ENCODE assay signal across 23 cellular contexts in the genomic region with DNA sequence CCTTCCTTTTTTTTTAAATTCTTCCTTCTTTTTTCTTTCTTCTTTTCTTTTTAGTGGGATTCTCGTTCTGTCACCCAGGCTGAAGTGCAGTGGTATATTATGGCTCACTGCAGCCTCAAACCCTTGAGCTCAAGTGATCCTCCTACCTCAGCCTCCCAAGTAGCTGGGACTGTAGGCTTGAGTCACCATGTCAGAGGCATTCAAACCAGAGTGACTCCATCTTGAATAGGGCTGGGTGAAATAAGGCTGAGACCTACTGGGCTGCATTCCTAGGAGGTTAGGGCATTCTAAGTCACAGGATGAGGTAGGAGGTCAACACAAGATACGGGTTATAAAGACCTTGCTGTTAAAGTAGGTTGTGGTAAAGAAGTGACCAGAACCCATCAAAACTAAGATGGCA.
DNase-seq lines count a peak whose midpoint lies in the region; ATAC-seq, FAIRE-seq and TF ChIP-seq lines count a peak whose summit lies in the region.
"Had no signal": no experiment of that assay in that cellular context is flagged by ENCODE, and none has a peak within 500 bp of the region (broad histone marks: within the 10 kb centered on the region; RNA-seq: fewer than 3 reads in every experiment).

No MANE protein-coding gene starts in this region.

- H3K4me3 ChIP-seq in CD4-positive, alpha-beta memory T cell (ENCODE audit: low read length in 2 of 2) = no peak overlapping the region
- no peak overlapping the region for H3K4me3 ChIP-seq in esophagus muscularis mucosa
- H3K4me3 ChIP-seq: BLaER1, HAP-1 had no signal

- peaks cover 4 to 7% of the 10 kb centered on the region in 2 donors for H3K36me3 Mint-ChIP-seq in CD4-positive, alpha-beta memory T cell

- H3K4me1 Mint-ChIP-seq in CD4-positive, alpha-beta memory T cell = peaks cover 19 to 61% (median 38%) of the 10 kb centered on the region in 4 donors
- H3K4me1 Mint-ChIP-seq: B cell had no signal

- H3K27ac ChIP-seq in CD4-positive, alpha-beta memory T cell (ENCODE audit: low read depth, low read length) = no peak overlapping the region
- H3K27ac ChIP-seq in esophagus muscularis mucosa (replicated peaks in 1 of 4) = no peak overlapping the region
- H3K27ac ChIP-seq: 22Rv1, BLaER1, C4-2B had no signal

- no peaks in the 10 kb centered on the region for H3K9me3 ChIP-seq in CD4-positive, alpha-beta memory T cell (ENCODE audit: control insufficient read depth in 1 of 2, low read length in 2 of 2)
- no peaks in the 10 kb centered on the region for H3K9me3 ChIP-seq in esophagus muscularis mucosa
- H3K9me3 ChIP-seq: BLaER1, HAP-1 had no signal

- no peak overlapping the region for H3K4me3 Mint-ChIP-seq in CD4-positive, alpha-beta memory T cell
- H3K4me3 Mint-ChIP-seq: B cell; CD8-positive, alpha-beta memory T cell; HFFc6 had no signal

- POLR2A ChIA-PET in CD4-positive, alpha-beta memory T cell (lab: Charles Lee; ENCODE audit: partially characterized antibody) = interaction anchor here (1.4 to 2.5 kb wide), 2 partner anchors 53 to 59 kb away, joined by 4 to 9 read pairs; no protein-coding TSS in a partner anchor

- CTCF ChIA-PET in CD4-positive, alpha-beta memory T cell (lab: Charles Lee; ENCODE audit: partially characterized antibody) = no interaction called here

- H3K36me3 ChIP-seq in CD4-positive, alpha-beta memory T cell (ENCODE audit: insufficient read depth, low read length) = no peaks in the 10 kb centered on the region
- H3K36me3 ChIP-seq in esophagus muscularis mucosa = no peaks in the 10 kb centered on the region
- H3K36me3 ChIP-seq: BLaER1, HAP-1 had no signal

- 85% methylated on average over 2 of the region's 2 CpGs for WGBS in esophagus muscularis mucosa

- FAIRE-seq in HTR-8/SVneo (lab: Jason Lieb, UNC) = peak; percentile 36
- FAIRE-seq: A204.1, D721Med, G401.6, GM12892, GM19239, H54 had no signal

- TF ChIP-seq EP300 in esophagus muscularis mucosa (IDR thresholded peaks at IDR 0.05) = no peak

- no peak for ATAC-seq in HG03025 (IDR thresholded peaks at IDR 0.05; ENCODE audit: low FRiP score, unreplicated experiment)

- peaks cover 7% of the 10 kb centered on the region for H3K4me1 ChIP-seq in CD4-positive, alpha-beta memory T cell (ENCODE audit: insufficient read depth, low read length)
- H3K4me1 ChIP-seq in esophagus muscularis mucosa = peaks cover 0 to 6% (median 0%) of the 10 kb centered on the region in 4 donors
- H3K4me1 ChIP-seq: BLaER1, HAP-1 had no signal

- intact Hi-C loops in CD4-positive, alpha-beta memory T cell (cut with micrococcal nuclease) = no loop called here
- intact Hi-C loops in esophagus muscularis mucosa (cut with DNase I) = no loop called here

- H3K27ac Mint-ChIP-seq in CD4-positive, alpha-beta memory T cell = peak overlapping the region in 4 of 7 donors; percentile 7 to 74 (median 72)
- H3K27ac Mint-ChIP-seq: B cell, HFFc6 had no signal

- no peak for TF ChIP-seq CTCF in esophagus muscularis mucosa (IDR thresholded peaks at IDR 0.05)

- no peaks in the 10 kb centered on the region for H3K27me3 ChIP-seq in CD4-positive, alpha-beta memory T cell (ENCODE audit: insufficient read depth, low read length)
- H3K27me3 ChIP-seq in esophagus muscularis mucosa = no peaks in the 10 kb centered on the region
- H3K27me3 ChIP-seq: BLaER1 had no signal

- no peak for TF ChIP-seq POLR2A in esophagus muscularis mucosa (IDR thresholded peaks at IDR 0.05; ENCODE audit: low read depth)

- no peak for DNase-seq in CD4-positive, alpha-beta memory T cell
- DNase-seq in HTR-8/SVneo (ENCODE audit: insufficient read length, low spot score) (no peak), esophagus muscularis mucosa (ENCODE audit: extremely low spot score) (peak; percentile 66), NCI-H187 treated with DMSO at 0.1 percent for 48 hours (lab: John Stamatoyannopoulos, UW) (no peak)
- DNase-seq in stimulated activated CD4-positive, alpha-beta T cell treated with anti-CD3 and anti-CD28 coated beads, Interleukin-12 subunit alpha, Interleukin-12 subunit beta, amount 100 ng/mL, for 4 hours = no peak
- DNase-seq: CD4-positive, CD25-positive, alpha-beta regulatory T cell; CD8-positive, alpha-beta memory T cell; DMS 273 treated with DMSO at 0.1 percent for 48 hours; DMS79; GOT3; HFFc6 had no signal

- H3K9me3 Mint-ChIP-seq in CD4-positive, alpha-beta memory T cell = peaks cover 0 to 8% (median 0%) of the 10 kb centered on the region in 8 donors
- H3K9me3 Mint-ChIP-seq: CD8-positive, alpha-beta memory T cell; HFFc6 had no signal

- H3K27me3 Mint-ChIP-seq in CD4-positive, alpha-beta memory T cell = no peaks in the 10 kb centered on the region
- H3K27me3 Mint-ChIP-seq: CD4-positive, CD25-positive, alpha-beta regulatory T cell had no signal
